In the genomic region with DNA sequence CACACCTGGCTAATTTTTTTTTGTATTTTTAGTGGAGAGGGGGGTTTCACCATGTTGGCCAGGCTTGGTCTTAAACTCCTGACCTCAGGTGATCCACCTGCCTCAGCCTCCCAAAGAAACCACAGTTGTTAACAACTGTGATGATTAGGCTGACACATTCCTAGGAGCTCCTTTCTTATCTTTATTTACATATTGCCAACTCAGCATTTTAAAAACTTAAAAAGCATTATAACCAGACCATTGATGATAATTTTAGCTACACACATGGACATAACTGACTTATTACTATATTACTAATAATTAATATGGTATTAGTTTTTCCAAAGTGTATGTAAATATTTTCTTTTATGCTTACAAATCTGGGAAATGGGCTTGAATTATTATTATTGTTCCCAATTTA, we compare ENCODE assay signal across 36 cellular contexts.
"Had no signal": no experiment of that assay in that cellular context is flagged by ENCODE, and none has a peak within 500 bp of the region (broad histone marks: within the 10 kb centered on the region; RNA-seq: fewer than 3 reads in every experiment).

No MANE protein-coding gene starts in this region.

- H3K9me3 ChIP-seq: adrenal gland, body of pancreas had no signal

- H3K4me3 ChIP-seq: adrenal gland, body of pancreas, cardiac muscle cell had no signal

- DNase-seq: activated B cell treated with CpG ODN at 0.5 μM for 24 hours; activated CD4-positive, alpha-beta memory T cell treated with anti-CD3 and anti-CD28 coated beads for 36 hours; activated CD4-positive, alpha-beta T cell treated with anti-CD3 and anti-CD28 coated beads for 4 hours; activated CD4-positive, alpha-beta T cell treated with anti-CD3 and anti-CD28 coated beads, Interleukin-2, amount 10 ng/mL, durations not matched to agents 24 days and 14 days; activated CD4-positive, alpha-beta T cell treated with anti-CD3 and anti-CD28 coated beads, Interleukin-2, amount 50 U/mL, for 1 hour; activated CD4-positive, alpha-beta T cell treated with anti-CD3 and anti-CD28 coated beads, Interleukin-2, amount 50 U/mL, for 4 hours; activated CD4-positive, CD25-positive, alpha-beta regulatory T cell treated with anti-CD3 and anti-CD28 coated beads, Interleukin-2, amount 50 U/mL, for 72 hours; activated CD8-positive, alpha-beta memory T cell treated with anti-CD3 and anti-CD28 coated beads, Interleukin-2, amount 50 U/mL, for 4 hours; activated CD8-positive, alpha-beta T cell treated with anti-CD3 and anti-CD28 coated beads for 36 hours; activated effector memory CD4-positive, alpha-beta T cell treated with anti-CD3 and anti-CD28 coated beads, Interleukin-2, amount 50 U/mL, for 16 hours; activated gamma-delta T cell treated with Interleukin-2 at 50 U/mL for 16 hours; activated naive CD4-positive, alpha-beta T cell; activated naive CD4-positive, alpha-beta T cell treated with anti-CD3 and anti-CD28 coated beads for 36 hours; activated naive CD4-positive, alpha-beta T cell treated with anti-CD3 and anti-CD28 coated beads, Interleukin-2, amount 50 U/mL, for 16 hours; activated naive CD8-positive, alpha-beta T cell treated with anti-CD3 and anti-CD28 coated beads for 36 hours; activated T-cell treated with anti-CD3 and anti-CD28 coated beads for 4 hours; activated T-cell treated with anti-CD3 and anti-CD28 coated beads, Interleukin-2, amount 50 U/mL, for 1 hour; activated T-cell treated with anti-CD3 and anti-CD28 coated beads, Interleukin-2, amount 50 U/mL, for 4 hours; activated T-cell treated with anti-CD3 and anti-CD28 coated beads, Interleukin-2, amount 50 U/mL, for 72 hours; amniotic stem cell; aorta; body of pancreas; brain microvascular endothelial cell; caudate nucleus; cerebellar nuclear complex; T-helper 1 cell; T-helper 2 cell; T-helper 9 cell had no signal

- H3K27me3 ChIP-seq: adrenal gland, body of pancreas, brain microvascular endothelial cell, cardiac muscle cell had no signal

- ATAC-seq: activated CD8-positive, alpha-beta T cell treated with anti-CD3 and anti-CD28 coated beads for 36 hours; activated naive CD4-positive, alpha-beta T cell treated with anti-CD3 and anti-CD28 coated beads, Interleukin-2, amount 50 U/mL, for 72 hours; activated T-cell treated with anti-CD3 and anti-CD28 coated beads, Interleukin-2, amount 50 U/mL, for 4 hours; activated T-cell treated with anti-CD3 and anti-CD28 coated beads, Interleukin-2, amount 50 U/mL, for 72 hours; activated T-helper 17 cell treated with anti-CD3 and anti-CD28 coated beads, Interleukin-2, amount 50 U/mL, for 72 hours; body of pancreas had no signal

- FAIRE-seq: astrocyte, bronchial epithelial cell, TTC549 had no signal

- H3K4me1 ChIP-seq: adrenal gland, body of pancreas had no signal

- H3K27ac ChIP-seq: adrenal gland, body of pancreas, brain microvascular endothelial cell, cardiac muscle cell, VCaP had no signal

- H3K36me3 ChIP-seq: adrenal gland, brain microvascular endothelial cell, cardiac muscle cell had no signal
